Comparison of ENCODE assay signal across 8 cellular contexts in genomic region chr12:108337235-108338223, GRCh38. TPM values are rescaled to one million over a fixed set of nuclear protein-coding genes. Genes with fewer than 3 reads are reported as not detected.
DNase-seq lines count a peak whose midpoint lies in the region; ATAC-seq and TF ChIP-seq lines count a peak whose summit lies in the region.

No MANE protein-coding gene starts in this region.

- no peak overlapping the region for H3K9ac ChIP-seq in mammary epithelial cell (ENCODE audit: insufficient read depth, low read length)
- no peak overlapping the region for H3K9ac ChIP-seq in liver (ENCODE audit: low read depth in 1 of 2, low read length in 2 of 2)

- no peaks in the 10 kb centered on the region for H3K79me2 ChIP-seq in mammary epithelial cell (ENCODE audit: insufficient read depth, low read length)

- H3K9me3 ChIP-seq in mammary epithelial cell (replicated peaks; ENCODE audit: insufficient read depth, low read length) (no peaks in the 10 kb centered on the region), liver (ENCODE audit: control insufficient read depth in 4 of 4, low read length in 3 of 4) (no peaks in the 10 kb centered on the region)

- in situ Hi-C loops in mammary epithelial cell (cut with MboI; ENCODE audit: low sequenced_read_pairs in 2 of 2), result no loop called here

- CTCF ChIA-PET in mammary epithelial cell (lab: Charles Lee; ENCODE audit: low non-redundant PET), result no interaction called here

- dilution Hi-C loops in mammary epithelial cell (cut with HindIII; ENCODE audit: low sequenced_read_pairs), result no loop called here

- TF ChIP-seq RAD21 in liver (IDR thresholded peaks at IDR 0.05), result peak; percentile 21 to 36

- H3K4me2 ChIP-seq in mammary epithelial cell (ENCODE audit: insufficient read depth, low read depth, low read length), result no peak overlapping the region

- intact Hi-C loops in mammary epithelial cell (cut with micrococcal nuclease), result no loop called here

- no TSS peak for BruUV-seq in mammary epithelial cell (replicated peaks; lab: Mats Ljungman, UMichigan)

- peaks cover 6% of the 10 kb centered on the region for H3K27me3 ChIP-seq in mammary epithelial cell (ENCODE audit: insufficient read depth, low read length)
- no peaks in the 10 kb centered on the region for H3K27me3 ChIP-seq in liver (ENCODE audit: control insufficient read depth in 4 of 4, insufficient read depth in 4 of 4, low read length in 3 of 4)

- H3K36me3 ChIP-seq in mammary epithelial cell (ENCODE audit: insufficient read depth, low read length) (no peaks in the 10 kb centered on the region), liver (ENCODE audit: control insufficient read depth in 4 of 4, insufficient read depth in 3 of 4, low read depth in 1 of 4, low read length in 3 of 4) (no peaks in the 10 kb centered on the region)

- H2AFZ ChIP-seq in mammary epithelial cell (ENCODE audit: low read depth, low read length), result no peak overlapping the region

- H3K4me1 ChIP-seq in mammary epithelial cell (ENCODE audit: insufficient read depth, low read length) (peaks cover 3% of the 10 kb centered on the region), liver (ENCODE audit: control insufficient read depth in 4 of 4, insufficient read depth in 4 of 4, low read length in 3 of 4) (no peaks in the 10 kb centered on the region)

- TF ChIP-seq CTCF in mammary epithelial cell (conservative IDR thresholded peaks at IDR 0.05 in 1 of 2, IDR thresholded peaks at IDR 0.05 in 1 of 2; ENCODE audit: extremely low read depth in 1 of 2, insufficient read depth in 1 of 2, low read depth in 1 of 2, low read length in 2 of 2), result peak; percentile 42 to 58
- TF ChIP-seq CTCF in liver (IDR thresholded peaks at IDR 0.05; ENCODE audit: low read depth, low read length, missing input control), result peak; percentile 27

- H4K20me1 ChIP-seq in mammary epithelial cell (ENCODE audit: insufficient read depth, low read length), result no peaks in the 10 kb centered on the region

- ATAC-seq in HG03139 (IDR thresholded peaks at IDR 0.05; ENCODE audit: unreplicated experiment), result no peak

- DNase-seq in NCI-H748 (lab: John Stamatoyannopoulos, UW; ENCODE audit: unreplicated experiment) (peak; percentile 13), NCI-H748 treated with DMSO at 0.1 percent for 48 hours (lab: John Stamatoyannopoulos, UW) (no peak), LHCN-M2 (ENCODE audit: low read depth) (peak; percentile 80), mammary epithelial cell (no peak), occipital lobe (lab: John Stamatoyannopoulos, UW) (no peak), GF-D8 (lab: John Stamatoyannopoulos, UW) (no peak)

- no peak overlapping the region for H3K4me3 ChIP-seq in mammary epithelial cell (replicated peaks in 1 of 3; ENCODE audit: insufficient read depth in 1 of 3, low read depth in 2 of 3, low read length in 3 of 3)
- H3K4me3 ChIP-seq in liver (ENCODE audit: low read depth in 1 of 3, low read length in 3 of 3), result no peak overlapping the region

- H3K27ac ChIP-seq in mammary epithelial cell (ENCODE audit: insufficient read depth, low read depth, low read length) (no peak overlapping the region), liver (ENCODE audit: low read depth in 1 of 2, low read length in 2 of 2) (no peak overlapping the region)

- WGBS in mammary epithelial cell (ENCODE audit: low coverage, missing lambda C conversion rate), result 85% methylated on average over 9 of the region's 9 CpGs
- 72% methylated on average over 9 of the region's 9 CpGs for WGBS in liver

TF ChIP-seq in liver, 16 proteins besides CTCF, POLR2A, EP300 and RAD21:
- no peak for TF ChIP-seq HNF4A (conservative IDR thresholded peaks at IDR 0.05)
- TF ChIP-seq EGR1 (IDR thresholded peaks at IDR 0.05; ENCODE audit: low read depth in 2 of 2), result no peak
- no peak for TF ChIP-seq FOXA2 (IDR thresholded peaks at IDR 0.05)
- TF ChIP-seq HNF4G (IDR thresholded peaks at IDR 0.05), result no peak
- no peak for TF ChIP-seq RXRA (IDR thresholded peaks at IDR 0.05)
- no peak for TF ChIP-seq TAF1 (conservative IDR thresholded peaks at IDR 0.05)
- no peak for TF ChIP-seq GABPA (IDR thresholded peaks at IDR 0.05 in 1 of 2, conservative IDR thresholded peaks at IDR 0.05 in 1 of 2)
- TF ChIP-seq YY1 (IDR thresholded peaks at IDR 0.05), result no peak
- TF ChIP-seq JUND (IDR thresholded peaks at IDR 0.05), result no peak
- TF ChIP-seq, protein P1, sequence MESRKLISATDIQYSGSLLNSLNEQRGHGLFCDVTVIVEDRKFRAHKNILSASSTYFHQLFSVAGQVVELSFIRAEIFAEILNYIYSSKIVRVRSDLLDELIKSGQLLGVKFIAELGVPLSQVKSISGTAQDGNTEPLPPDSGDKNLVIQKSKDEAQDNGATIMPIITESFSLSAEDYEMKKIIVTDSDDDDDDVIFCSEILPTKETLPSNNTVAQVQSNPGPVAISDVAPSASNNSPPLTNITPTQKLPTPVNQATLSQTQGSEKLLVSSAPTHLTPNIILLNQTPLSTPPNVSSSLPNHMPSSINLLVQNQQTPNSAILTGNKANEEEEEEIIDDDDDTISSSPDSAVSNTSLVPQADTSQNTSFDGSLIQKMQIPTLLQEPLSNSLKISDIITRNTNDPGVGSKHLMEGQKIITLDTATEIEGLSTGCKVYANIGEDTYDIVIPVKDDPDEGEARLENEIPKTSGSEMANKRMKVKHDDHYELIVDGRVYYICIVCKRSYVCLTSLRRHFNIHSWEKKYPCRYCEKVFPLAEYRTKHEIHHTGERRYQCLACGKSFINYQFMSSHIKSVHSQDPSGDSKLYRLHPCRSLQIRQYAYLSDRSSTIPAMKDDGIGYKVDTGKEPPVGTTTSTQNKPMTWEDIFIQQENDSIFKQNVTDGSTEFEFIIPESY (IDR thresholded peaks at IDR 0.05), result no peak
- TF ChIP-seq SP1 (IDR thresholded peaks at IDR 0.05), result no peak
- TF ChIP-seq FOXA1 (IDR thresholded peaks at IDR 0.05), result no peak
- no peak for TF ChIP-seq REST (IDR thresholded peaks at IDR 0.05)
- TF ChIP-seq, protein P2, sequence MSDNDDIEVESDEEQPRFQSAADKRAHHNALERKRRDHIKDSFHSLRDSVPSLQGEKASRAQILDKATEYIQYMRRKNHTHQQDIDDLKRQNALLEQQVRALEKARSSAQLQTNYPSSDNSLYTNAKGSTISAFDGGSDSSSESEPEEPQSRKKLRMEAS (IDR thresholded peaks at IDR 0.05), result no peak

RNA-seq across cellular contexts. Expression of gene CMKLR1, which starts 1.6 kb away (rescaled TPM):
- 15.4 and 17.1 TPM in 2 replicates for total RNA-seq in LHCN-M2 (2014; rRNA removed)
- 8.9 TPM for polyA plus RNA-seq in LHCN-M2 (2012)
- under 1 TPM in 1 of 2 donors, not detected in 1; 0.33 TPM for total RNA-seq in mammary epithelial cell
- polyA plus RNA-seq in mammary epithelial cell, result not detected
- not detected for polyA minus RNA-seq in mammary epithelial cell
- 10 to 100 TPM in 1 of 2 donors, 1 to 10 TPM in 1; 7.4 to 13.7 TPM for total RNA-seq in liver
- polyA plus RNA-seq in liver, result 1 to 10 TPM in 1 of 2 donors, under 1 TPM in 1; 0.67 to 4.2 TPM
- 1.7 TPM for total RNA-seq in occipital lobe

Comparison
In these comparisons a context has a peak if more than half of its experiments do, and no peak if none do; other contexts are left out.
1. DNase-seq: peak in NCI-H748 (single experiment) and LHCN-M2 (single experiment); none in NCI-H748 treated with DMSO at 0.1 percent for 48 hours (single experiment), mammary epithelial cell (single experiment), occipital lobe (single experiment) and GF-D8 (single experiment).